In genomic region chr22:28478564-28478963, GRCh38 we compare ENCODE assay signal across 35 cellular contexts.
DNase-seq lines count a peak whose midpoint lies in the region; ATAC-seq, FAIRE-seq and TF ChIP-seq lines count a peak whose summit lies in the region.
"Had no signal": no experiment of that assay in that cellular context is flagged by ENCODE, and none has a peak within 500 bp of the region (broad histone marks: within the 10 kb centered on the region; RNA-seq: fewer than 3 reads in every experiment).

No MANE protein-coding gene starts in this region.

- H2AFZ ChIP-seq in K562 (ENCODE audit: low read depth, low read length) (no peak overlapping the region), neural cell (ENCODE audit: low read depth, low read length) (no peak overlapping the region)

- H3K79me2 ChIP-seq in K562 (ENCODE audit: control insufficient read depth, insufficient read depth, low read length): no peaks in the 10 kb centered on the region; the same call in 2 of the 3 replicates
- H3K79me2 ChIP-seq in neural cell (replicated peaks; ENCODE audit: insufficient read depth, low read length): peaks cover 15% of the 10 kb centered on the region

- no TSS peak for BruUV-seq in K562 (replicated peaks; lab: Mats Ljungman, UMichigan)

- H3K4me1 ChIP-seq in HEK293 (ENCODE audit: control insufficient read depth, insufficient read depth, low read length) (peaks cover 9% of the 10 kb centered on the region), K562 (replicated peaks in 1 of 2; ENCODE audit: control insufficient read depth in 2 of 2, insufficient read depth in 2 of 2, low read length in 2 of 2) (no peaks in the 10 kb centered on the region)
- H3K4me1 ChIP-seq: A549; BLaER1; BLaER1 treated with 17β-estradiol and CSF1 and Interleukin-3, amounts not matched to agents 10 nM and 100 nM; Caco-2 had no signal

- no peak for ATAC-seq in K562
- ATAC-seq in SK-N-SH treated with all-trans-retinoic acid at 6 μM for 48 hours: no peak
- no peak for ATAC-seq in HG03354 (IDR thresholded peaks at IDR 0.05; ENCODE audit: poor library complexity, severe bottlenecking, unreplicated experiment)
- ATAC-seq: A549; CD8-positive, alpha-beta T cell had no signal

- TF ChIP-seq POLR2A in K562 (conservative IDR thresholded peaks at IDR 0.05): no peak

- peak; percentile 23 for FAIRE-seq in K562 (lab: Jason Lieb, UNC)
- peak; percentile 35 for FAIRE-seq in urothelium cell line (lab: Jason Lieb, UNC)
- FAIRE-seq: A204.1, A549, D721Med had no signal

- H3K9me1 ChIP-seq in K562 (ENCODE audit: control insufficient read depth, insufficient read depth, low read length): no peaks in the 10 kb centered on the region

- CTCF ChIA-PET in HEK293 (lab: Yijun Ruan, JAX): no interaction called here
- CTCF ChIA-PET in K562 (lab: Yijun Ruan, JAX; ENCODE audit: low intra/inter-chr PET ratio): no interaction called here

- H3F3A ChIP-seq in neural cell (ENCODE audit: insufficient read depth, low read length, poor library complexity, severe bottlenecking): peaks cover 4% of the 10 kb centered on the region

- TF ChIP-seq CTCF in HEK293 (tag by site-specific recombination; IDR thresholded peaks at IDR 0.05): no peak
- TF ChIP-seq CTCF in K562 (IDR thresholded peaks at IDR 0.05 in 2 of 3, conservative IDR thresholded peaks at IDR 0.05 in 1 of 3; ENCODE audit: insufficient read depth in 2 of 3, low read depth in 1 of 3, low read length in 3 of 3): no peak
- TF ChIP-seq CTCF in neural cell (IDR thresholded peaks at IDR 0.05; ENCODE audit: poor library complexity, severe bottlenecking): no peak

- no peak overlapping the region for H3K27ac ChIP-seq in HEK293 (ENCODE audit: extremely low read depth, low read depth, low read length)
- no peak overlapping the region for H3K27ac ChIP-seq in K562 (ENCODE audit: extremely low read depth, low read depth, low read length)
- peak overlapping the region; percentile 90 for H3K27ac ChIP-seq in neural cell (ENCODE audit: low read length)
- H3K27ac ChIP-seq: 22Rv1; A549; BLaER1; BLaER1 treated with 17β-estradiol and CSF1 and Interleukin-3, amounts not matched to agents 10 nM and 100 nM; C4-2B had no signal

- H3K27me3 ChIP-seq in K562 (ENCODE audit: control insufficient read depth in 2 of 2, insufficient read depth in 2 of 2, low read length in 2 of 2) (no peaks in the 10 kb centered on the region), neural cell (ENCODE audit: insufficient read depth, low read depth, low read length) (no peaks in the 10 kb centered on the region), H7 (ENCODE audit: control insufficient read depth, insufficient read depth, low read length) (no peaks in the 10 kb centered on the region)
- H3K27me3 ChIP-seq: BE2C; BLaER1; BLaER1 treated with 17β-estradiol and CSF1 and Interleukin-3, amounts not matched to agents 10 nM and 100 nM had no signal

- TF ChIP-seq EP300 in K562 (IDR thresholded peaks at IDR 0.05; ENCODE audit: low read length): no peak
- TF ChIP-seq EP300 in neural cell (conservative IDR thresholded peaks at IDR 0.05; ENCODE audit: poor library complexity, severe bottlenecking): no peak

- no peaks in the 10 kb centered on the region for H3K36me3 ChIP-seq in HEK293 (ENCODE audit: control insufficient read depth in 2 of 2, insufficient read depth in 1 of 2, low read length in 2 of 2)
- no peaks in the 10 kb centered on the region for H3K36me3 ChIP-seq in K562 (ENCODE audit: control insufficient read depth, insufficient read depth, low read length)
- no peaks in the 10 kb centered on the region for H3K36me3 ChIP-seq in neural cell (ENCODE audit: insufficient read depth, low read length)
- H3K36me3 ChIP-seq in H7 (replicated peaks; ENCODE audit: control insufficient read depth, insufficient read depth, low read length): no peaks in the 10 kb centered on the region
- H3K36me3 ChIP-seq: BE2C; BLaER1; BLaER1 treated with 17β-estradiol and CSF1 and Interleukin-3, amounts not matched to agents 10 nM and 100 nM had no signal

- POLR2A ChIA-PET in HEK293 (lab: Yijun Ruan, JAX): no interaction called here
- POLR2A ChIA-PET in K562 (lab: Yijun Ruan, JAX): no interaction called here

- no peak overlapping the region for H3K4me3 ChIP-seq in HEK293 (ENCODE audit: low read depth, low read length)
- no peak overlapping the region for H3K4me3 ChIP-seq in K562
- peak overlapping the region; percentile 54 for H3K4me3 ChIP-seq in neural cell (ENCODE audit: low read length)
- no peak overlapping the region for H3K4me3 ChIP-seq in H7 (ENCODE audit: insufficient read depth, low read depth, low read length)
- H3K4me3 ChIP-seq: A549; BLaER1; BLaER1 treated with 17β-estradiol and CSF1 and Interleukin-3, amounts not matched to agents 10 nM and 100 nM had no signal

- H3K9ac ChIP-seq in K562 (ENCODE audit: insufficient read depth in 1 of 2, low read depth in 2 of 2, low read length in 2 of 2) (no peak overlapping the region), neural cell (ENCODE audit: low read length) (no peak overlapping the region)
- H3K9ac ChIP-seq: BLaER1; BLaER1 treated with 17β-estradiol and CSF1 and Interleukin-3, amounts not matched to agents 10 nM and 100 nM had no signal

- in situ Hi-C loops in K562 (cut with MboI): no loop called here

- intact Hi-C loops in K562 (cut with micrococcal nuclease): no loop called here

- H3K9me2 ChIP-seq in neural cell (ENCODE audit: insufficient read depth, low read length): no peaks in the 10 kb centered on the region

- no peaks in the 10 kb centered on the region for H4K20me1 ChIP-seq in K562 (replicated peaks; ENCODE audit: control insufficient read depth, insufficient read depth, low read length)
- no peaks in the 10 kb centered on the region for H4K20me1 ChIP-seq in neural cell (ENCODE audit: insufficient read depth)
- H4K20me1 ChIP-seq: BLaER1; BLaER1 treated with 17β-estradiol and CSF1 and Interleukin-3, amounts not matched to agents 10 nM and 100 nM had no signal

- TF ChIP-seq RAD21 in K562 (CRISPR knock-in tag; conservative IDR thresholded peaks at IDR 0.05 in 1 of 2, IDR thresholded peaks at IDR 0.05 in 1 of 2) (no peak), neural cell (conservative IDR thresholded peaks at IDR 0.05) (no peak)

- no peaks in the 10 kb centered on the region for H3K9me3 ChIP-seq in HEK293 (ENCODE audit: control insufficient read depth, insufficient read depth, low read depth, low read length)
- H3K9me3 ChIP-seq in K562 (replicated peaks; ENCODE audit: control insufficient read depth, insufficient read depth, low read depth, low read length): no peaks in the 10 kb centered on the region
- H3K9me3 ChIP-seq in neural cell (ENCODE audit: low read length): no peaks in the 10 kb centered on the region
- H3K9me3 ChIP-seq: A549; BE2C; BLaER1; BLaER1 treated with 17β-estradiol and CSF1 and Interleukin-3, amounts not matched to agents 10 nM and 100 nM; Caco-2 had no signal

- H3K4me2 ChIP-seq in K562 (ENCODE audit: insufficient read depth, low read length) (no peak overlapping the region), neural cell (ENCODE audit: low read length) (no peak overlapping the region)
- H3K4me2 ChIP-seq: A549; BLaER1; BLaER1 treated with 17β-estradiol and CSF1 and Interleukin-3, amounts not matched to agents 10 nM and 100 nM had no signal

- no peak for DNase-seq in K562 (ENCODE audit: extremely low read depth in 1 of 4, low spot score in 3 of 4)
- DNase-seq in urothelium cell line (ENCODE audit: low spot score): no peak
- DNase-seq in H7: no peak
- DNase-seq in activated T-cell treated with anti-CD3 and anti-CD28 coated beads, Interleukin-2, amount 50 U/mL, for 1 hour: no peak
- DNase-seq: 8988T; ACHN; AML-193; BE2C; C1 segment of cervical spinal cord; Caco-2; Calu3; CD4-positive, alpha-beta memory T cell; CD4-positive, alpha-beta T cell; CD4-positive, CD25-positive, alpha-beta regulatory T cell; CD8-positive, alpha-beta memory T cell; CD8-positive, alpha-beta T cell; COR-L47; DMS 273 treated with DMSO at 0.1 percent for 48 hours; DMS153; DMS53; DMS79; DMS79 treated with DMSO at 0.1 percent for 48 hours; DND-41; EL had no signal

TF ChIP-seq in HEK293, 187 proteins besides CTCF, POLR2A, EP300 and RAD21:
- no peak for TF ChIP-seq ZNF76 (tag by site-specific recombination; IDR thresholded peaks at IDR 0.05; ENCODE audit: borderline replicate concordance, low read depth)
- TF ChIP-seq ZNF184 (tag by site-specific recombination; IDR thresholded peaks at IDR 0.05): no peak
- no peak for TF ChIP-seq ZNF311 (tag by site-specific recombination; IDR thresholded peaks at IDR 0.05; ENCODE audit: borderline replicate concordance)
- TF ChIP-seq ZNF623 (tag by site-specific recombination; IDR thresholded peaks at IDR 0.05): peak; percentile 89
- TF ChIP-seq ZNF394 (tag by site-specific recombination; IDR thresholded peaks at IDR 0.05; ENCODE audit: borderline replicate concordance): no peak

TF ChIP-seq in K562, 482 proteins besides CTCF, POLR2A, EP300 and RAD21 (continues in another document):
- TF ChIP-seq RBM25 (IDR thresholded peaks at IDR 0.05; ENCODE audit: low read depth, low read length, severe bottlenecking): peak; percentile 87

TF ChIP-seq in neural cell, 6 proteins besides CTCF, POLR2A, EP300 and RAD21 (continues in another document):
- TF ChIP-seq SMC3 (conservative IDR thresholded peaks at IDR 0.05; ENCODE audit: poor library complexity) (no peak), EZH2 (IDR thresholded peaks at IDR 0.05; ENCODE audit: borderline replicate concordance, insufficient read depth, low read length, poor library complexity, severe bottlenecking) (no peak), MXI1 (conservative IDR thresholded peaks at IDR 0.05; ENCODE audit: poor library complexity, severe bottlenecking) (no peak), TAF1 (IDR thresholded peaks at IDR 0.05; ENCODE audit: low read depth) (no peak), POLR2AphosphoS5 (IDR thresholded peaks at IDR 0.05) (no peak)

TF ChIP-seq in SK-N-SH treated with all-trans-retinoic acid at 6 μM for 48 hours, 23 proteins besides CTCF, POLR2A, EP300 and RAD21:
- TF ChIP-seq POU6F1 (CRISPR knock-in tag; IDR thresholded peaks at IDR 0.05; ENCODE audit: borderline replicate concordance, low read depth) (no peak), ISL1 (CRISPR knock-in tag; IDR thresholded peaks at IDR 0.05) (no peak)
